ENCODE assay signal across 18 cellular contexts in genomic region chr3:137760341-137761098, GRCh38. TPM values are rescaled to one million over a fixed set of nuclear protein-coding genes. Genes with fewer than 3 reads are reported as not detected.
A peak's percentile ranks its signal among the peaks of the same experiment; 100 is the strongest.
DNase-seq lines count a peak whose midpoint lies in the region; ATAC-seq and TF ChIP-seq lines count a peak whose summit lies in the region.
"Had no signal": no experiment of that assay in that cellular context is flagged by ENCODE, and none has a peak within 500 bp of the region (broad histone marks: within the 10 kb centered on the region; RNA-seq: fewer than 3 reads in every experiment).

No MANE protein-coding gene starts in this region.

- H3K27me3 ChIP-seq in endodermal cell (ENCODE audit: control insufficient read depth, insufficient read depth, low read length, poor library complexity, severe bottlenecking) (peaks cover 84% of the 10 kb centered on the region), right lobe of liver (peaks cover 12 to 38% of the 10 kb centered on the region in 2 donors)

- H3K9me3 ChIP-seq in endodermal cell (ENCODE audit: control insufficient read depth, low read length) = no peaks in the 10 kb centered on the region
- no peaks in the 10 kb centered on the region for H3K9me3 ChIP-seq in right lobe of liver

- H3K27ac ChIP-seq in endodermal cell (ENCODE audit: low read depth, low read length) = no peak overlapping the region
- H3K27ac ChIP-seq in right lobe of liver = no peak overlapping the region

- H3K27ac Mint-ChIP-seq in activated naive CD8-positive, alpha-beta T cell treated with anti-CD3 and anti-CD28 coated beads, Interleukin-2, amount 10 ng/mL, durations not matched to agents 7 days and 5 days = peak overlapping the region; percentile 64
- no peak overlapping the region for H3K27ac Mint-ChIP-seq in activated naive CD8-positive, alpha-beta T cell treated with anti-CD3 and anti-CD28 coated beads, Interleukin-2, amount 50 U/mL, for 24 hours
- H3K27ac Mint-ChIP-seq in endodermal cell (no peak overlapping the region), nephron progenitor cell (no peak overlapping the region)

- H3K4me1 ChIP-seq in endodermal cell (ENCODE audit: control insufficient read depth, insufficient read depth, low read length) (peaks cover 3% of the 10 kb centered on the region), right lobe of liver (peaks cover 0 to 10% (median 0%) of the 10 kb centered on the region in 4 donors)

- DNase-seq in activated naive CD8-positive, alpha-beta T cell treated with anti-CD3 and anti-CD28 coated beads, Interleukin-2, amount 10 ng/mL, durations not matched to agents 7 days and 5 days = no peak
- no peak for DNase-seq in activated naive CD8-positive, alpha-beta T cell treated with anti-CD3 and anti-CD28 coated beads, Interleukin-2, amount 50 U/mL, for 24 hours
- peak; percentile 67 for DNase-seq in endodermal cell
- DNase-seq in nephron progenitor cell = peak; percentile 23
- DNase-seq in globus pallidus (ENCODE audit: low spot score) = no peak
- DNase-seq in right lobe of liver = no peak
- DNase-seq in D341Med (ENCODE audit: low spot score) = no peak
- DNase-seq: C1 segment of cervical spinal cord, DMS153, NCI-H1436 treated with DMSO at 0.1 percent for 48 hours, NCI-H2081 treated with DMSO at 0.1 percent for 48 hours, NCI-H2227 treated with DMSO at 0.1 percent for 48 hours, NCI-H524 treated with DMSO at 0.1 percent for 48 hours, PC-3 had no signal

- 20 to 30% methylated on average over 18 to 28 of the region's 28 CpGs for WGBS in endodermal cell (ENCODE audit: insufficient coverage in 1 of 2, insufficient read length in 1 of 2), 2 experiments
- 3% methylated on average over 22 of the region's 28 CpGs for whole genome bisulfite sequencing in right lobe of liver (ENCODE audit: insufficient coverage, low coverage, low lambda C conversion rate, missing lambda C conversion rate)

- intact Hi-C loops in right lobe of liver (cut with DNase I) = no loop called here

- H3K4me3 Mint-ChIP-seq in activated naive CD8-positive, alpha-beta T cell treated with anti-CD3 and anti-CD28 coated beads, Interleukin-2, amount 10 ng/mL, durations not matched to agents 7 days and 5 days = no peak overlapping the region
- H3K4me3 Mint-ChIP-seq in activated naive CD8-positive, alpha-beta T cell treated with anti-CD3 and anti-CD28 coated beads, Interleukin-2, amount 50 U/mL, for 24 hours = no peak overlapping the region
- H3K4me3 Mint-ChIP-seq in endodermal cell (peak overlapping the region; percentile 20), nephron progenitor cell (peak overlapping the region; percentile 48)

- no peaks in the 10 kb centered on the region for H3K36me3 ChIP-seq in endodermal cell (ENCODE audit: control insufficient read depth, insufficient read depth, low read length)
- no peaks in the 10 kb centered on the region for H3K36me3 ChIP-seq in right lobe of liver

- TF ChIP-seq POLR2A in right lobe of liver (IDR thresholded peaks at IDR 0.05) = no peak

- H3K27me3 Mint-ChIP-seq in activated naive CD8-positive, alpha-beta T cell treated with anti-CD3 and anti-CD28 coated beads, Interleukin-2, amount 10 ng/mL, durations not matched to agents 7 days and 5 days = peaks cover 49% of the 10 kb centered on the region
- H3K27me3 Mint-ChIP-seq in activated naive CD8-positive, alpha-beta T cell treated with anti-CD3 and anti-CD28 coated beads, Interleukin-2, amount 50 U/mL, for 24 hours = peaks cover 61% of the 10 kb centered on the region
- H3K27me3 Mint-ChIP-seq in endodermal cell (ENCODE audit: insufficient read depth) = peaks cover 98% of the 10 kb centered on the region
- H3K27me3 Mint-ChIP-seq in nephron progenitor cell (ENCODE audit: low read depth, poor library complexity) = peaks cover 94% of the 10 kb centered on the region

- POLR2A ChIA-PET in activated naive CD8-positive, alpha-beta T cell treated with anti-CD3 and anti-CD28 coated beads, Interleukin-2, amount 10 ng/mL, durations not matched to agents 7 days and 5 days (lab: Charles Lee) = no interaction called here

- no peak for ATAC-seq in activated naive CD8-positive, alpha-beta T cell treated with anti-CD3 and anti-CD28 coated beads, Interleukin-2, amount 10 ng/mL, durations not matched to agents 7 days and 5 days (ENCODE audit: low read depth)
- no peak for ATAC-seq in activated naive CD8-positive, alpha-beta T cell treated with anti-CD3 and anti-CD28 coated beads, Interleukin-2, amount 50 U/mL, for 24 hours
- no peak for ATAC-seq in esophagus mucosa
- no peak for ATAC-seq in right lobe of liver
- ATAC-seq: K562, PC-3 had no signal

- TF ChIP-seq CTCF in endodermal cell (conservative IDR thresholded peaks at IDR 0.05) (no peak), nephron progenitor cell (IDR thresholded peaks at IDR 0.05) (no peak), right lobe of liver (IDR thresholded peaks at IDR 0.05) (no peak)

- H3K4me3 ChIP-seq in endodermal cell (ENCODE audit: low read length) (no peak overlapping the region), right lobe of liver (no peak overlapping the region)
- H3K4me3 ChIP-seq: K562 had no signal

- H3K4me1 Mint-ChIP-seq in activated naive CD8-positive, alpha-beta T cell treated with anti-CD3 and anti-CD28 coated beads, Interleukin-2, amount 10 ng/mL, durations not matched to agents 7 days and 5 days = peaks cover 4% of the 10 kb centered on the region
- H3K4me1 Mint-ChIP-seq in activated naive CD8-positive, alpha-beta T cell treated with anti-CD3 and anti-CD28 coated beads, Interleukin-2, amount 50 U/mL, for 24 hours = no peaks in the 10 kb centered on the region
- H3K4me1 Mint-ChIP-seq in endodermal cell = peaks cover 35% of the 10 kb centered on the region
- peaks cover 43% of the 10 kb centered on the region for H3K4me1 Mint-ChIP-seq in nephron progenitor cell

- H3K9me3 Mint-ChIP-seq in activated naive CD8-positive, alpha-beta T cell treated with anti-CD3 and anti-CD28 coated beads, Interleukin-2, amount 10 ng/mL, durations not matched to agents 7 days and 5 days = peaks cover 1% of the 10 kb centered on the region
- peaks cover 3% of the 10 kb centered on the region for H3K9me3 Mint-ChIP-seq in activated naive CD8-positive, alpha-beta T cell treated with anti-CD3 and anti-CD28 coated beads, Interleukin-2, amount 50 U/mL, for 24 hours
- peaks cover 3% of the 10 kb centered on the region for H3K9me3 Mint-ChIP-seq in endodermal cell
- no peaks in the 10 kb centered on the region for H3K9me3 Mint-ChIP-seq in nephron progenitor cell

- no peak overlapping the region for H3K9ac ChIP-seq in endodermal cell (ENCODE audit: extremely low read depth, low read length, poor library complexity, severe bottlenecking)

- H3K36me3 Mint-ChIP-seq in activated naive CD8-positive, alpha-beta T cell treated with anti-CD3 and anti-CD28 coated beads, Interleukin-2, amount 10 ng/mL, durations not matched to agents 7 days and 5 days = no peaks in the 10 kb centered on the region
- H3K36me3 Mint-ChIP-seq in activated naive CD8-positive, alpha-beta T cell treated with anti-CD3 and anti-CD28 coated beads, Interleukin-2, amount 50 U/mL, for 24 hours (ENCODE audit: low read depth) = peaks cover under 1% of the 10 kb centered on the region
- no peaks in the 10 kb centered on the region for H3K36me3 Mint-ChIP-seq in endodermal cell (ENCODE audit: low read depth)
- no peaks in the 10 kb centered on the region for H3K36me3 Mint-ChIP-seq in nephron progenitor cell (ENCODE audit: low read depth)

RNA-seq across cellular contexts. Expression of gene SOX14, which starts 3.6 kb away (rescaled TPM):
- not detected for total RNA-seq in activated naive CD8-positive, alpha-beta T cell treated with anti-CD3 and anti-CD28 coated beads, Interleukin-2, amount 10 ng/mL, durations not matched to agents 7 days and 5 days
- total RNA-seq in endodermal cell (under 1 TPM in 1 of 2 donors, not detected in 1; 0.13 TPM), esophagus mucosa (not detected), right lobe of liver (not detected)
- polyA plus RNA-seq in endodermal cell (2013, experiment 1 of 2) = 0.25 TPM
- 0.12 TPM for polyA plus RNA-seq in endodermal cell (2013, experiment 2 of 2)
- total RNA-seq: G401, HT1080, K562, PC-3 had no signal
- polyA plus RNA-seq: K562 had no signal

Comparison
In these comparisons a context has a peak if more than half of its experiments do, and no peak if none do; other contexts are left out.
1. DNase-seq: peak in endodermal cell (single experiment) and nephron progenitor cell (single experiment); none in activated naive CD8-positive, alpha-beta T cell treated with anti-CD3 and anti-CD28 coated beads, Interleukin-2, amount 10 ng/mL, durations not matched to agents 7 days and 5 days (single experiment), activated naive CD8-positive, alpha-beta T cell treated with anti-CD3 and anti-CD28 coated beads, Interleukin-2, amount 50 U/mL, for 24 hours (single experiment), globus pallidus (single experiment), right lobe of liver (0 of 3) and D341Med (single experiment).
2. H3K4me3 Mint-ChIP-seq: peak in endodermal cell (single experiment) and nephron progenitor cell (single experiment); none in activated naive CD8-positive, alpha-beta T cell treated with anti-CD3 and anti-CD28 coated beads, Interleukin-2, amount 10 ng/mL, durations not matched to agents 7 days and 5 days (single experiment) and activated naive CD8-positive, alpha-beta T cell treated with anti-CD3 and anti-CD28 coated beads, Interleukin-2, amount 50 U/mL, for 24 hours (single experiment).